In the genomic region with DNA sequence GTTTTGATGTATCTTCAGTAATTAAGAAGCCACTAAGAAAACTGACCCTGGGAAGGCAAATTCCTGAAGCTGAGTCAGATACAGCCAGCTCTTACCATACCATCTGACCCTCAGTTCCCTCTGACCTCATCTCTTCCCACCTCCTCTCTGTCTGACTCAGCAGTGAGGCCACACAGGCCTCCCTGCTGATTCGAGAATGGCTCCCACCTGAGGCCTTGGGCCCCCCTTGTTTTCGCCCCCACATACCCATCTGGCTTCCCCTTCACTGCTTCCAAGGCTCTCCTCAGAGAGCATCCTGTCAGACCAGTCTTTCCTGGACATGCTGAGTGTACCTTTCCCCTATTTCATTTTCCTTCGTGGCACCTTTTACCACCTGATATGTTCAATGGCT, we compare ENCODE assay signal across 1 cellular context.
A peak's percentile ranks its signal among the peaks of the same experiment; 100 is the strongest.
TF ChIP-seq lines count a peak whose summit lies in the region.

No MANE protein-coding gene starts in this region.

TF ChIP-seq in K562, 482 proteins besides CTCF, POLR2A, EP300 and RAD21 (continued from another document and continues in another):
- TF ChIP-seq ZNF518B (CRISPR knock-in tag; IDR thresholded peaks at IDR 0.05) (no peak), NCOA6 (IDR thresholded peaks at IDR 0.05) (0 out of 2 replicates have a peak, but pooled peaks have one; percentile 18), ATF7 (IDR thresholded peaks at IDR 0.05) (peak; percentile 74), ZNF175 (CRISPR knock-in tag; IDR thresholded peaks at IDR 0.05; ENCODE audit: low read depth) (no peak), TARDBP (IDR thresholded peaks at IDR 0.05) (no peak), RFX1 (IDR thresholded peaks at IDR 0.05) (no peak), POLR3A (IDR thresholded peaks at IDR 0.05; ENCODE audit: borderline replicate concordance, extremely low read depth, insufficient read depth, insufficient read length) (no peak), ZNF354B (CRISPR knock-in tag; IDR thresholded peaks at IDR 0.05) (no peak), ZBTB1 (CRISPR knock-in tag; IDR thresholded peaks at IDR 0.05; ENCODE audit: borderline replicate concordance, low read depth) (no peak), JUND (IDR thresholded peaks at IDR 0.05; ENCODE audit: borderline replicate concordance, low read depth, low read length) (peak; percentile 87), JUND (tag; IDR thresholded peaks at IDR 0.05; ENCODE audit: borderline replicate concordance, low read depth, low read length) (peak; percentile 83; the same call in 2 of the 3 replicates), MNT (conservative IDR thresholded peaks at IDR 0.05) (no peak), ZBTB5 (IDR thresholded peaks at IDR 0.05) (no peak), ZNF274 (IDR thresholded peaks at IDR 0.05; ENCODE audit: borderline replicate concordance, low read depth, low read length) (no peak), ASH1L (IDR thresholded peaks at IDR 0.05; ENCODE audit: borderline replicate concordance, low read depth, partially characterized antibody) (no peak), SP1 (CRISPR knock-in tag; IDR thresholded peaks at IDR 0.05) (no peak), BRD9 (IDR thresholded peaks at IDR 0.05; ENCODE audit: low read depth, partially characterized antibody) (no peak), ZFP1 (CRISPR knock-in tag; IDR thresholded peaks at IDR 0.05) (no peak), SOX6 (IDR thresholded peaks at IDR 0.05) (0 out of 2 replicates have a peak, but pooled peaks have one; percentile 1), FOXM1 (IDR thresholded peaks at IDR 0.05; ENCODE audit: low read depth) (no peak), FOXM1 (CRISPR knock-in tag; IDR thresholded peaks at IDR 0.05; ENCODE audit: low read depth) (no peak), TBL1XR1 (IDR thresholded peaks at IDR 0.05; ENCODE audit: low read length in 2 of 2) (no peak), ESRRA (IDR thresholded peaks at IDR 0.05; ENCODE audit: borderline replicate concordance, low read depth) (no peak), TEAD4 (IDR thresholded peaks at IDR 0.05; ENCODE audit: low read length) (no peak), TEAD4 (CRISPR knock-in tag; IDR thresholded peaks at IDR 0.05; ENCODE audit: borderline replicate concordance) (no peak), ATF1 (CRISPR knock-in tag; IDR thresholded peaks at IDR 0.05) (no peak), ATF1 (tag; IDR thresholded peaks at IDR 0.05) (0 out of 2 replicates have a peak, but pooled peaks have one; percentile 15), ZBTB17 (CRISPR knock-in tag; IDR thresholded peaks at IDR 0.05) (no peak), NFXL1 (CRISPR knock-in tag; IDR thresholded peaks at IDR 0.05) (0 out of 2 replicates have a peak, but pooled peaks have one; percentile 30), PTRF (tag; IDR thresholded peaks at IDR 0.05) (no peak), NFRKB (IDR thresholded peaks at IDR 0.05; ENCODE audit: low read depth) (peak; percentile 77), FOSL1 (tag; conservative IDR thresholded peaks at IDR 0.05) (peak; percentile 91), CBX8 (IDR thresholded peaks at IDR 0.05; ENCODE audit: borderline replicate concordance, extremely low read depth, low read depth, low read length, poor library complexity, severe bottlenecking) (no peak), MBD2 (IDR thresholded peaks at IDR 0.05; ENCODE audit: borderline replicate concordance, low read depth) (no peak; the same call in 1 of the 2 replicates), GATAD2A (IDR thresholded peaks at IDR 0.05) (0 out of 2 replicates have a peak, but pooled peaks have one; percentile 14), NR2C1 (IDR thresholded peaks at IDR 0.05) (0 out of 2 replicates have a peak, but pooled peaks have one; percentile 34), NR2C1 (tag; IDR thresholded peaks at IDR 0.05) (peak; percentile 78), SMARCA4 (IDR thresholded peaks at IDR 0.05) (0 out of 2 replicates have a peak, but pooled peaks have one; percentile 49), ZSCAN32 (CRISPR knock-in tag; IDR thresholded peaks at IDR 0.05) (0 out of 2 replicates have a peak, but pooled peaks have one; percentile 15), KHSRP (IDR thresholded peaks at IDR 0.05) (no peak), ETV5 (CRISPR knock-in tag; IDR thresholded peaks at IDR 0.05; ENCODE audit: low read depth) (no peak)
- TF ChIP-seq, protein P1, sequence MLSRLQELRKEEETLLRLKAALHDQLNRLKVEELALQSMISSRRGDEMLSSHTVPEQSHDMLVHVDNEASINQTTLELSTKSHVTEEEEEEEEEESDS (CRISPR knock-in tag; IDR thresholded peaks at IDR 0.05), result no peak
- TF ChIP-seq, protein P2, sequence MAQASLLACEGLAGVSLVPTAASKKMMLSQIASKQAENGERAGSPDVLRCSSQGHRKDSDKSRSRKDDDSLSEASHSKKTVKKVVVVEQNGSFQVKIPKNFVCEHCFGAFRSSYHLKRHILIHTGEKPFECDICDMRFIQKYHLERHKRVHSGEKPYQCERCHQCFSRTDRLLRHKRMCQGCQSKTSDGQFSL (CRISPR knock-in tag; IDR thresholded peaks at IDR 0.05), result no peak
- TF ChIP-seq, protein P2 (tag; IDR thresholded peaks at IDR 0.05), result no peak
- TF ChIP-seq, protein P3, sequence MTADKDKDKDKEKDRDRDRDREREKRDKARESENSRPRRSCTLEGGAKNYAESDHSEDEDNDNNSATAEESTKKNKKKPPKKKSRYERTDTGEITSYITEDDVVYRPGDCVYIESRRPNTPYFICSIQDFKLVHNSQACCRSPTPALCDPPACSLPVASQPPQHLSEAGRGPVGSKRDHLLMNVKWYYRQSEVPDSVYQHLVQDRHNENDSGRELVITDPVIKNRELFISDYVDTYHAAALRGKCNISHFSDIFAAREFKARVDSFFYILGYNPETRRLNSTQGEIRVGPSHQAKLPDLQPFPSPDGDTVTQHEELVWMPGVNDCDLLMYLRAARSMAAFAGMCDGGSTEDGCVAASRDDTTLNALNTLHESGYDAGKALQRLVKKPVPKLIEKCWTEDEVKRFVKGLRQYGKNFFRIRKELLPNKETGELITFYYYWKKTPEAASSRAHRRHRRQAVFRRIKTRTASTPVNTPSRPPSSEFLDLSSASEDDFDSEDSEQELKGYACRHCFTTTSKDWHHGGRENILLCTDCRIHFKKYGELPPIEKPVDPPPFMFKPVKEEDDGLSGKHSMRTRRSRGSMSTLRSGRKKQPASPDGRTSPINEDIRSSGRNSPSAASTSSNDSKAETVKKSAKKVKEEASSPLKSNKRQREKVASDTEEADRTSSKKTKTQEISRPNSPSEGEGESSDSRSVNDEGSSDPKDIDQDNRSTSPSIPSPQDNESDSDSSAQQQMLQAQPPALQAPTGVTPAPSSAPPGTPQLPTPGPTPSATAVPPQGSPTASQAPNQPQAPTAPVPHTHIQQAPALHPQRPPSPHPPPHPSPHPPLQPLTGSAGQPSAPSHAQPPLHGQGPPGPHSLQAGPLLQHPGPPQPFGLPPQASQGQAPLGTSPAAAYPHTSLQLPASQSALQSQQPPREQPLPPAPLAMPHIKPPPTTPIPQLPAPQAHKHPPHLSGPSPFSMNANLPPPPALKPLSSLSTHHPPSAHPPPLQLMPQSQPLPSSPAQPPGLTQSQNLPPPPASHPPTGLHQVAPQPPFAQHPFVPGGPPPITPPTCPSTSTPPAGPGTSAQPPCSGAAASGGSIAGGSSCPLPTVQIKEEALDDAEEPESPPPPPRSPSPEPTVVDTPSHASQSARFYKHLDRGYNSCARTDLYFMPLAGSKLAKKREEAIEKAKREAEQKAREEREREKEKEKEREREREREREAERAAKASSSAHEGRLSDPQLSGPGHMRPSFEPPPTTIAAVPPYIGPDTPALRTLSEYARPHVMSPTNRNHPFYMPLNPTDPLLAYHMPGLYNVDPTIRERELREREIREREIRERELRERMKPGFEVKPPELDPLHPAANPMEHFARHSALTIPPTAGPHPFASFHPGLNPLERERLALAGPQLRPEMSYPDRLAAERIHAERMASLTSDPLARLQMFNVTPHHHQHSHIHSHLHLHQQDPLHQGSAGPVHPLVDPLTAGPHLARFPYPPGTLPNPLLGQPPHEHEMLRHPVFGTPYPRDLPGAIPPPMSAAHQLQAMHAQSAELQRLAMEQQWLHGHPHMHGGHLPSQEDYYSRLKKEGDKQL (CRISPR knock-in tag; IDR thresholded peaks at IDR 0.05; ENCODE audit: borderline replicate concordance), result no peak
- TF ChIP-seq, protein P4, sequence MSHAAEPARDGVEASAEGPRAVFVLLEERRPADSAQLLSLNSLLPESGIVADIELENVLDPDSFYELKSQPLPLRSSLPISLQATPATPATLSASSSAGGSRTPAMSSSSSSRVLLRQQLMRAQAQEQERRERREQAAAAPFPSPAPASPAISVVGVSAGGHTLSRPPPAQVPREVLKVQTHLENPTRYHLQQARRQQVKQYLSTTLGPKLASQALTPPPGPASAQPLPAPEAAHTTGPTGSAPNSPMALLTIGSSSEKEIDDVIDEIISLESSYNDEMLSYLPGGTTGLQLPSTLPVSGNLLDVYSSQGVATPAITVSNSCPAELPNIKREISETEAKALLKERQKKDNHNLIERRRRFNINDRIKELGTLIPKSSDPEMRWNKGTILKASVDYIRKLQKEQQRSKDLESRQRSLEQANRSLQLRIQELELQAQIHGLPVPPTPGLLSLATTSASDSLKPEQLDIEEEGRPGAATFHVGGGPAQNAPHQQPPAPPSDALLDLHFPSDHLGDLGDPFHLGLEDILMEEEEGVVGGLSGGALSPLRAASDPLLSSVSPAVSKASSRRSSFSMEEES (CRISPR knock-in tag; IDR thresholded peaks at IDR 0.05), result no peak
- TF ChIP-seq, protein P5, sequence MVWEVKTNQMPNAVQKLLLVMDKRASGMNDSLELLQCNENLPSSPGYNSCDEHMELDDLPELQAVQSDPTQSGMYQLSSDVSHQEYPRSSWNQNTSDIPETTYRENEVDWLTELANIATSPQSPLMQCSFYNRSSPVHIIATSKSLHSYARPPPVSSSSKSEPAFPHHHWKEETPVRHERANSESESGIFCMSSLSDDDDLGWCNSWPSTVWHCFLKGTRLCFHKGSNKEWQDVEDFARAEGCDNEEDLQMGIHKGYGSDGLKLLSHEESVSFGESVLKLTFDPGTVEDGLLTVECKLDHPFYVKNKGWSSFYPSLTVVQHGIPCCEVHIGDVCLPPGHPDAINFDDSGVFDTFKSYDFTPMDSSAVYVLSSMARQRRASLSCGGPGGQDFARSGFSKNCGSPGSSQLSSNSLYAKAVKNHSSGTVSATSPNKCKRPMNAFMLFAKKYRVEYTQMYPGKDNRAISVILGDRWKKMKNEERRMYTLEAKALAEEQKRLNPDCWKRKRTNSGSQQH (CRISPR knock-in tag; IDR thresholded peaks at IDR 0.05), result no peak
- TF ChIP-seq, protein P6, sequence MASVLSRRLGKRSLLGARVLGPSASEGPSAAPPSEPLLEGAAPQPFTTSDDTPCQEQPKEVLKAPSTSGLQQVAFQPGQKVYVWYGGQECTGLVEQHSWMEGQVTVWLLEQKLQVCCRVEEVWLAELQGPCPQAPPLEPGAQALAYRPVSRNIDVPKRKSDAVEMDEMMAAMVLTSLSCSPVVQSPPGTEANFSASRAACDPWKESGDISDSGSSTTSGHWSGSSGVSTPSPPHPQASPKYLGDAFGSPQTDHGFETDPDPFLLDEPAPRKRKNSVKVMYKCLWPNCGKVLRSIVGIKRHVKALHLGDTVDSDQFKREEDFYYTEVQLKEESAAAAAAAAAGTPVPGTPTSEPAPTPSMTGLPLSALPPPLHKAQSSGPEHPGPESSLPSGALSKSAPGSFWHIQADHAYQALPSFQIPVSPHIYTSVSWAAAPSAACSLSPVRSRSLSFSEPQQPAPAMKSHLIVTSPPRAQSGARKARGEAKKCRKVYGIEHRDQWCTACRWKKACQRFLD (CRISPR knock-in tag; IDR thresholded peaks at IDR 0.05), result 0 out of 2 replicates have a peak, but pooled peaks have one; percentile 9
